Comparison of ENCODE assay signal across 16 cellular contexts in the genomic region with DNA sequence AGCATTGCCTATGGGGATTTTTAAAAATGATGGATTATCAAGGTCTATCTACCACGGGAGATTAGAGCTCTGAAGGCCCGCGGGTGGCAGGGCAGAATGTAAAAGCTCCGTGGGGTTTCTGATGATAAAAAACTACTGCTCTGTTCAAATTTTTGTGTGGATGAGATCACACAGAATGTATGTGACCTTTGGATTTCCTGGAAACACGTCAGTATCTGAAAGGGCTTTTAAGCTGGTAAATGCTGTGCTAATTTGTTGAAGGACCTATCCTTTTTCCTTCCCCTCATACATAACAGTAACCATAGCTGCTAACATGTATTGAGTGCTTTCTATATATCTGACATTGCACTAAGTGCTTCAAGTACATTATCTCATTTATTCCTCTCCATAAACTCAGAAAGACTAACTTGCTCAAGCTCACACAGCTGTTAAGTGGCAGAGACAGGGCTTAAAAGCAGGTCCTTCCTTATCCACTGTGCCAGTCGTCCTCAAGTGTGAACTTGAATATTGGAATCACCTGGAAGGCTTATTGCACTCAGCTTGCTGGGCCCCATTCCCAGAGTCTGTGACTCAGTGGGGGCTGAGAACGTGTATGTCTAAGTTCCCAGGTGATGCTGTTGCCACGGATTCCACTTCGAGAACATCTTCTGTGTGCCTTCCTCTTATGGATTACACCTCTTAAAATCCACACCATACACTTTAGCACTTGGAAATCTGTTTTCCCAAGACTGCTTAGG. TPM values are rescaled to one million over a fixed set of nuclear protein-coding genes. Genes with fewer than 3 reads are reported as not detected.
DNase-seq lines count a peak whose midpoint lies in the region; ATAC-seq and TF ChIP-seq lines count a peak whose summit lies in the region.
"Had no signal": no experiment of that assay in that cellular context is flagged by ENCODE, and none has a peak within 500 bp of the region (broad histone marks: within the 10 kb centered on the region; RNA-seq: fewer than 3 reads in every experiment).

No MANE protein-coding gene starts in this region.

- CTCF ChIA-PET in T-cell (lab: Charles Lee): interaction anchor here in 1 of 2 donors (1.6 to 3.6 kb wide), 2 partner anchors 10 to 60 kb away, joined by 4 to 21 read pairs; no protein-coding TSS in a partner anchor

- H3K9me3 ChIP-seq in heart left ventricle: no peaks in the 10 kb centered on the region
- H3K9me3 ChIP-seq in right cardiac atrium (ENCODE audit: control insufficient read depth, low read length): no peaks in the 10 kb centered on the region
- no peaks in the 10 kb centered on the region for H3K9me3 ChIP-seq in psoas muscle

- peaks cover 11 to 21% of the 10 kb centered on the region in 2 donors for H3K27me3 Mint-ChIP-seq in T-cell

- H3K27ac ChIP-seq in heart left ventricle (peak overlapping the region in 8 of 12 donors; percentile 15 to 97 (median 88)), right cardiac atrium (ENCODE audit: low read length) (no peak overlapping the region), psoas muscle (peak overlapping the region; percentile 99)
- H3K27ac ChIP-seq: cardiac muscle cell, RWPE1 had no signal

- H3K4me3 ChIP-seq in heart left ventricle (no peak overlapping the region), right cardiac atrium (ENCODE audit: low read length) (no peak overlapping the region), fibroblast of the aortic adventitia (ENCODE audit: low read depth, low read length) (no peak overlapping the region), psoas muscle (no peak overlapping the region)
- H3K4me3 ChIP-seq: cardiac muscle cell, lung had no signal

- H3K27ac Mint-ChIP-seq in T-cell: no peak overlapping the region
- H3K27ac Mint-ChIP-seq: stimulated activated naive CD8-positive, alpha-beta T cell treated with anti-CD3 and anti-CD28 coated beads, Interleukin-15, amount 100 ng/mL, for 72 hours had no signal

- 51 to 62% (median 56%) methylated on average over 9 of the region's 9 CpGs for WGBS in heart left ventricle, 4 donors
- 50% methylated on average over 9 of the region's 9 CpGs for WGBS in right cardiac atrium
- 70 to 78% (median 75%) methylated on average over 9 of the region's 9 CpGs for WGBS in psoas muscle, 3 donors

- no peak for DNase-seq in heart left ventricle
- DNase-seq in right cardiac atrium: no peak
- no peak for DNase-seq in T-cell
- peak; percentile 38 for DNase-seq in fibroblast of the aortic adventitia (ENCODE audit: low read depth)
- DNase-seq in psoas muscle: no peak
- DNase-seq in SW 1271 (lab: John Stamatoyannopoulos, UW): no peak
- no peak for DNase-seq in NCI-H774 (lab: John Stamatoyannopoulos, UW)
- DNase-seq: activated T-cell treated with anti-CD3 and anti-CD28 coated beads, Interleukin-2, amount 50 U/mL, for 4 hours; KBM-7; NCI-H1694; NCI-H748 treated with DMSO at 0.1 percent for 48 hours; stimulated activated naive CD8-positive, alpha-beta T cell treated with anti-CD3 and anti-CD28 coated beads, Interleukin-15, amount 100 ng/mL, for 72 hours had no signal

- H3K36me3 Mint-ChIP-seq in T-cell: peaks cover 4% of the 10 kb centered on the region

- H3K4me1 ChIP-seq in heart left ventricle (peaks cover 0 to 51% (median 17%) of the 10 kb centered on the region in 12 donors), right cardiac atrium (ENCODE audit: control insufficient read depth, insufficient read depth, low read length) (peaks cover 4% of the 10 kb centered on the region), psoas muscle (peaks cover 45% of the 10 kb centered on the region)

- H3K27me3 ChIP-seq in heart left ventricle (no peaks in the 10 kb centered on the region), right cardiac atrium (ENCODE audit: control insufficient read depth, insufficient read depth) (no peaks in the 10 kb centered on the region), psoas muscle (ENCODE audit: insufficient read depth in 3 of 3, low read length in 2 of 3) (no peaks in the 10 kb centered on the region)
- H3K27me3 ChIP-seq: cardiac muscle cell had no signal

- peak overlapping the region in 2 of 3 donors; percentile 27 to 40 for H3K4me3 Mint-ChIP-seq in T-cell

- no peaks in the 10 kb centered on the region for H3K9me3 Mint-ChIP-seq in T-cell
- H3K9me3 Mint-ChIP-seq: activated T-cell treated with anti-CD3 and anti-CD28 coated beads, Interleukin-2, amount 50 U/mL, for 4 hours; stimulated activated naive CD8-positive, alpha-beta T cell treated with anti-CD3 and anti-CD28 coated beads, Interleukin-15, amount 100 ng/mL, for 72 hours had no signal

- TF ChIP-seq POLR2A in heart left ventricle (IDR thresholded peaks at IDR 0.05): no peak

- no peak for ATAC-seq in heart left ventricle
- ATAC-seq in right cardiac atrium: no peak
- no peak for ATAC-seq in T-cell (replicated peaks in 1 of 4)
- ATAC-seq in psoas muscle: no peak
- ATAC-seq in GM19324 (IDR thresholded peaks at IDR 0.05; ENCODE audit: low FRiP score, unreplicated experiment): no peak
- ATAC-seq: activated T-cell treated with anti-CD3 and anti-CD28 coated beads, Interleukin-2, amount 50 U/mL, for 4 hours; stimulated activated naive CD8-positive, alpha-beta T cell treated with anti-CD3 and anti-CD28 coated beads, Interleukin-15, amount 100 ng/mL, for 72 hours had no signal

- no peak for TF ChIP-seq CTCF in heart left ventricle (IDR thresholded peaks at IDR 0.05)
- no peak for TF ChIP-seq CTCF in fibroblast of the aortic adventitia (IDR thresholded peaks at IDR 0.05; ENCODE audit: insufficient read depth, low read length)
- no peak for TF ChIP-seq CTCF in psoas muscle (IDR thresholded peaks at IDR 0.05)

- peaks cover 18 to 26% (median 18%) of the 10 kb centered on the region in 3 donors for H3K4me1 Mint-ChIP-seq in T-cell

- peaks cover 0 to 20% (median 8%) of the 10 kb centered on the region in 9 donors for H3K36me3 ChIP-seq in heart left ventricle
- peaks cover 0 to 21% of the 10 kb centered on the region in 2 donors for H3K36me3 ChIP-seq in psoas muscle (ENCODE audit: insufficient read depth in 1 of 2, low read depth in 1 of 2)
- H3K36me3 ChIP-seq: cardiac muscle cell had no signal

- POLR2A ChIA-PET in T-cell (lab: Charles Lee): no interaction called here

- intact Hi-C loops in heart left ventricle (cut with DNase I) (loop anchor here in 4 of 10 donors (2.0 to 10.0 kb wide), 4 partner anchors 52 to 270 kb away; partner anchors contain the start of gene ZDHHC14 (in 1 of the 4)), right cardiac atrium (cut with DNase I) (loop anchor here in 3 of 4 donors (5.0 to 10.0 kb wide), 3 partner anchors 52 to 107 kb away; partner anchors contain the start of gene ZDHHC14 (in 2 of the 3)), psoas muscle (cut with DNase I) (no loop called here)

RNA-seq across cellular contexts. Expression of gene TMEM242, which starts 1.9 kb away (rescaled TPM):
- total RNA-seq in heart left ventricle (10 to 100 TPM in 7 of 9 donors, 1 to 10 TPM in 2; 5.9 to 18.3 (median 13.2) TPM), right cardiac atrium (10 to 100 TPM; 11.5 to 14.8 (median 13.8) TPM), T-cell (10 to 100 TPM; 10.3 to 17.9 (median 12.9) TPM), fibroblast of the aortic adventitia (ENCODE audit: low replicate concordance) (7.0 and 7.1 TPM in 2 replicates), psoas muscle (10 to 100 TPM; 11.0 to 14.7 (median 13.6) TPM)
- polyA plus RNA-seq in heart left ventricle (10 to 100 TPM; 11.3 to 16.5 TPM), right cardiac atrium (12.3 TPM), psoas muscle (10 to 100 TPM in 2 of 3 donors, 1 to 10 TPM in 1; 7.8 to 14.8 (median 14.0) TPM)

RNA-seq across cellular contexts. Expression of gene ZDHHC14, which starts 55.8 kb away (rescaled TPM):
- total RNA-seq in heart left ventricle (10 to 100 TPM in 8 of 9 donors, 1 to 10 TPM in 1; 9.5 to 25.8 (median 19.8) TPM), right cardiac atrium (10 to 100 TPM; 10.6 to 22.1 (median 18.2) TPM), T-cell (1 to 10 TPM; 2.1 to 3.7 (median 2.6) TPM), fibroblast of the aortic adventitia (ENCODE audit: low replicate concordance) (0.82 and 7.9 TPM in 2 replicates), psoas muscle (10 to 100 TPM in 1 of 4 donors, 1 to 10 TPM in 3; 4.0 to 14.6 (median 4.7) TPM)
- polyA plus RNA-seq in heart left ventricle (1 to 10 TPM; 7.0 to 7.4 TPM), right cardiac atrium (20.2 TPM), psoas muscle (1 to 10 TPM; 2.5 to 5.0 (median 4.0) TPM)

Comparison
In these comparisons a context has a peak if more than half of its experiments do, and no peak if none do; other contexts are left out.
1. intact Hi-C loops: an anchor here in right cardiac atrium (5.0 to 10.0 kb wide); none called in psoas muscle.